7 cellular contexts compared by ENCODE assay signal in genomic region chr7:95596183-95597135, GRCh38. TPM values are rescaled to one million over a fixed set of nuclear protein-coding genes. Genes with fewer than 3 reads are reported as not detected.
DNase-seq lines count a peak whose midpoint lies in the region; ATAC-seq and TF ChIP-seq lines count a peak whose summit lies in the region.

Gene PDK4 (minus strand): TSS chr7:95596516. CDS start chr7:95596293, 223 bp downstream.

- H3K9me3 ChIP-seq in smooth muscle cell (replicated peaks; ENCODE audit: low read depth) = no peaks in the 10 kb centered on the region

- H3F3A ChIP-seq in GM23338 (replicated peaks; ENCODE audit: low read depth) (no peaks in the 10 kb centered on the region), smooth muscle cell (ENCODE audit: low read depth) (no peaks in the 10 kb centered on the region)

- H3K9ac ChIP-seq in smooth muscle cell (ENCODE audit: low read depth) = peak within 1 kb of the TSS; percentile 39

- H3K36me3 ChIP-seq in GM23338 (ENCODE audit: insufficient read depth) (no peaks in the 10 kb centered on the region), smooth muscle cell (ENCODE audit: low read depth) (no peaks in the 10 kb centered on the region)

- H3K4me3 Mint-ChIP-seq in GM23338 = peak within 1 kb of the TSS; percentile 89

- no peaks in the 10 kb centered on the region for H3K9me2 ChIP-seq in GM23338 (ENCODE audit: insufficient read depth)

- no peaks in the 10 kb centered on the region; the same call in 2 of the 3 replicates for H3K36me3 Mint-ChIP-seq in GM23338 (ENCODE audit: low read depth)
- peaks cover 0 to 6% of the 10 kb centered on the region in 2 donors for H3K36me3 Mint-ChIP-seq in activated naive CD4-positive, alpha-beta T cell treated with anti-CD3 and anti-CD28 coated beads, Interleukin-2, amount 50 U/mL, for 72 hours

- H3K27me3 ChIP-seq in GM23338 (ENCODE audit: insufficient read depth) (peaks cover 27% of the 10 kb centered on the region), dorsolateral prefrontal cortex (peaks cover 0 to 8% (median 0%) of the 10 kb centered on the region in 45 donors), smooth muscle cell (ENCODE audit: low read depth) (peaks cover 26% of the 10 kb centered on the region)

- H3K79me2 ChIP-seq in GM23338 (replicated peaks; ENCODE audit: insufficient read depth) (no peaks in the 10 kb centered on the region), smooth muscle cell (ENCODE audit: low read depth) (no peaks in the 10 kb centered on the region)

- H3K4me2 ChIP-seq in GM23338 (peak within 1 kb of the TSS; percentile 83), smooth muscle cell (peak within 1 kb of the TSS; percentile 86)

- DNase-seq in GM23338 (ENCODE audit: low spot score) = peak; percentile 80
- DNase-seq in NOMO-1 treated with dmso at 0.1 percent for 144 hours (lab: John Stamatoyannopoulos, UW; ENCODE audit: unreplicated experiment) = peak; percentile 40
- DNase-seq in dorsolateral prefrontal cortex = peak; percentile 43 to 97 (median 94)
- DNase-seq in left kidney (ENCODE audit: low read depth, low spot score) = peak; percentile 93
- peak; percentile 15 for DNase-seq in smooth muscle cell (lab: John Stamatoyannopoulos, UW; ENCODE audit: unreplicated experiment)
- DNase-seq in activated naive CD4-positive, alpha-beta T cell treated with anti-CD3 and anti-CD28 coated beads, Interleukin-2, amount 50 U/mL, for 72 hours (ENCODE audit: low spot score in 2 of 2) = no peak

- peaks cover 21% of the 10 kb centered on the region for H3K27me3 Mint-ChIP-seq in GM23338 (ENCODE audit: insufficient read depth, low read depth, poor library complexity)

- H3K4me1 ChIP-seq in GM23338 (ENCODE audit: insufficient read depth) (peaks cover 5% of the 10 kb centered on the region; the same call in 1 of the 2 replicates), smooth muscle cell (ENCODE audit: low read depth) (no peaks in the 10 kb centered on the region)

- intact Hi-C loops in dorsolateral prefrontal cortex (cut with DNase I) = loop anchor here (1.0 to 2.0 kb wide), 2 partner anchors 46 kb away; no protein-coding TSS in a partner anchor

- 2% methylated on average over 67 of the region's 67 CpGs for WGBS in smooth muscle cell (ENCODE audit: low lambda C conversion rate)

- H3K27ac ChIP-seq in GM23338 (ENCODE audit: low read depth) (no peak within 1 kb of the TSS), dorsolateral prefrontal cortex (peak within 1 kb of the TSS; percentile 63 to 99 (median 93)), smooth muscle cell (ENCODE audit: low read depth) (no peak within 1 kb of the TSS)

- H3K4me1 Mint-ChIP-seq in GM23338 = peaks cover 8% of the 10 kb centered on the region

- no peaks in the 10 kb centered on the region for H4K20me1 ChIP-seq in GM23338 (replicated peaks; ENCODE audit: insufficient read depth)
- no peaks in the 10 kb centered on the region for H4K20me1 ChIP-seq in smooth muscle cell (ENCODE audit: low read depth)

- H3K9me3 Mint-ChIP-seq in GM23338 = no peaks in the 10 kb centered on the region
- peaks cover 0 to 4% of the 10 kb centered on the region in 2 donors for H3K9me3 Mint-ChIP-seq in activated naive CD4-positive, alpha-beta T cell treated with anti-CD3 and anti-CD28 coated beads, Interleukin-2, amount 50 U/mL, for 72 hours

- H2AFZ ChIP-seq in GM23338 (peak within 1 kb of the TSS; percentile 94), smooth muscle cell (ENCODE audit: low read depth) (peak within 1 kb of the TSS; percentile 81)

- ATAC-seq in GM23338 (peak; percentile 90), HG03457 (IDR thresholded peaks at IDR 0.05; ENCODE audit: unreplicated experiment) (no peak)
- no peak for ATAC-seq in activated naive CD4-positive, alpha-beta T cell treated with anti-CD3 and anti-CD28 coated beads, Interleukin-2, amount 50 U/mL, for 72 hours

- no peak within 1 kb of the TSS; the same call in 1 of the 2 replicates for H3K27ac Mint-ChIP-seq in GM23338
- no peak within 1 kb of the TSS for H3K27ac Mint-ChIP-seq in activated naive CD4-positive, alpha-beta T cell treated with anti-CD3 and anti-CD28 coated beads, Interleukin-2, amount 50 U/mL, for 72 hours

- TF ChIP-seq CTCF in GM23338 (conservative IDR thresholded peaks at IDR 0.05; ENCODE audit: low read depth in 2 of 2) (no peak), dorsolateral prefrontal cortex (IDR thresholded peaks at IDR 0.05 in 54 of 56, conservative IDR thresholded peaks at IDR 0.05 in 2 of 56; ENCODE audit: low read depth in 1 of 56, partially characterized antibody in 56 of 56) (peak in 6 of 56 donors; percentile 9 to 36 (median 16)), smooth muscle cell (IDR thresholded peaks at IDR 0.05; ENCODE audit: borderline replicate concordance, insufficient read depth, poor library complexity, severe bottlenecking) (no peak)

- H3K4me3 ChIP-seq in GM23338 = peak within 1 kb of the TSS; percentile 84
- H3K4me3 ChIP-seq in dorsolateral prefrontal cortex = peak within 1 kb of the TSS; percentile 52 to 95 (median 82)
- H3K4me3 ChIP-seq in smooth muscle cell = peak within 1 kb of the TSS; percentile 63

TF ChIP-seq in GM23338, 12 proteins besides CTCF, POLR2A, EP300 and RAD21:
- no peak for TF ChIP-seq EZH2 (IDR thresholded peaks at IDR 0.05; ENCODE audit: low read depth, unreplicated experiment)
- TF ChIP-seq NANOG (IDR thresholded peaks at IDR 0.05; ENCODE audit: borderline replicate concordance) = no peak
- TF ChIP-seq CREB1 (CRISPR knock-in tag; IDR thresholded peaks at IDR 0.05; ENCODE audit: low read depth) = peak; percentile 29; the same call in 1 of the 2 replicates

RNA-seq across cellular contexts. Expression of gene PDK4, which starts in this region (rescaled TPM):
- total RNA-seq in GM23338 (2014; rRNA removed; shearing (Covaris generic)) = 0.12 TPM in 1 of 2 replicates, not detected in the other
- polyA plus RNA-seq in GM23338 (2016; fragmentation: Nextera tagmentation; extraction: Ambion mirVana) (0.07 and 0.32 TPM in 2 replicates), smooth muscle cell (0.37 TPM in 1 of 2 replicates, not detected in the other)
- total RNA-seq in dorsolateral prefrontal cortex (100 to 1,000 TPM in 29 of 120 experiments, 10 to 100 TPM in 91; 11.8 to 278 (median 65.1) TPM), smooth muscle cell (not detected in 2 replicates)
- not detected for total RNA-seq in activated naive CD4-positive, alpha-beta T cell treated with anti-CD3 and anti-CD28 coated beads, Interleukin-2, amount 50 U/mL, for 72 hours

Comparison
In these comparisons a context has a peak if more than half of its experiments do, and no peak if none do; other contexts are left out.
1. RNA of gene PDK4 (total RNA-seq): 11.8 to 278 TPM in dorsolateral prefrontal cortex; not detected in activated naive CD4-positive, alpha-beta T cell treated with anti-CD3 and anti-CD28 coated beads, Interleukin-2, amount 50 U/mL, for 72 hours, 0.12 TPM in GM23338 and not detected in smooth muscle cell; every median in the first group is over 10 times any median in the second.
2. Peak in DNase-seq, ATAC-seq, H3K4me3 ChIP-seq and H3K4me2 ChIP-seq in GM23338; RNA of the gene not detected or under 1 TPM.
3. Peak in DNase-seq, H3K4me3 ChIP-seq, H3K9ac ChIP-seq and H3K4me2 ChIP-seq in smooth muscle cell; RNA of the gene not detected or under 1 TPM.
4. DNase-seq: peak in NOMO-1 treated with dmso at 0.1 percent for 144 hours (single experiment), dorsolateral prefrontal cortex (10 of 10) and left kidney (single experiment); none in activated naive CD4-positive, alpha-beta T cell treated with anti-CD3 and anti-CD28 coated beads, Interleukin-2, amount 50 U/mL, for 72 hours (0 of 2).
5. H3K27ac ChIP-seq: peak in dorsolateral prefrontal cortex (59 of 59); none in GM23338 (single experiment) and smooth muscle cell (single experiment).
6. Peak in every context shown above with its lines, with median percentiles within 50 percentile points of each other: H3K4me3 ChIP-seq.